Comparison of ENCODE assay signal across 1 cellular context in the genomic region with DNA sequence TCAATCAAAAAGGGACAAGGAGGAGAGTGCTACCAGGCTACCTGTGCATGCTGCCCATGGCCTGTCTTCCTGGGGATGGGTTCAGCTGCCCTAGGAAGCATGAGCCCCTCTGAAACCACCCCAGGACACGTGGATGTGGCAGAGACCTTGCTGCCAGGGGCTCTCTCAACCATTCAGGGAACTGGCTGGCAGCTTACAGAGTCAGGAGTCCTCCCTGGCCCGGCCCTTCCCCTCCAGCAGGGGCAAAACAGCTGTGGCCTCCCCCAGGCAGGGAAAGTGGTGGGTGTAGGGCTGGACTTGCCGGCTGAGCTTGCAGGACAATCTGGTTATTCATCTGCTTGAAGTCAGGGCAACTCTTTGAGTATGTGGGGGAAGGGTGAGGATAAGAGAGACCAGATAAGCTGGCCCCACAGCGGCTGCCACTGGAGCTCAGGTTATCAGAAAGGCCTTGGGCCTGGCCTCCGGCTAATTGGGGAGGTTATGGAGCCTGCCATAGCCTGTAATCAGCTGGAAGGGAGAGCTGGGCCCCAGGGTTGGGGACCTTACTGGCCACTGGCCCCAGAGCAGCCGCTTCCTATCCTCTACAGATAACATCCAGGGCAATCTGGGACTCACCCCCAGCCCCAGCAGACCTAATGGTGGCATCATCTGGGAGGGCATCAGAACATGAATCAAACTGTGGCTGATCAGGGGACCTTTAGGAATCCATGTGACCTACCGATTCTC.
TF ChIP-seq lines count a peak whose summit lies in the region.

No MANE protein-coding gene starts in this region.

TF ChIP-seq in HepG2, 621 proteins besides CTCF, POLR2A, EP300 and RAD21 (continued from another document and continues in another):
- TF ChIP-seq, protein P1, sequence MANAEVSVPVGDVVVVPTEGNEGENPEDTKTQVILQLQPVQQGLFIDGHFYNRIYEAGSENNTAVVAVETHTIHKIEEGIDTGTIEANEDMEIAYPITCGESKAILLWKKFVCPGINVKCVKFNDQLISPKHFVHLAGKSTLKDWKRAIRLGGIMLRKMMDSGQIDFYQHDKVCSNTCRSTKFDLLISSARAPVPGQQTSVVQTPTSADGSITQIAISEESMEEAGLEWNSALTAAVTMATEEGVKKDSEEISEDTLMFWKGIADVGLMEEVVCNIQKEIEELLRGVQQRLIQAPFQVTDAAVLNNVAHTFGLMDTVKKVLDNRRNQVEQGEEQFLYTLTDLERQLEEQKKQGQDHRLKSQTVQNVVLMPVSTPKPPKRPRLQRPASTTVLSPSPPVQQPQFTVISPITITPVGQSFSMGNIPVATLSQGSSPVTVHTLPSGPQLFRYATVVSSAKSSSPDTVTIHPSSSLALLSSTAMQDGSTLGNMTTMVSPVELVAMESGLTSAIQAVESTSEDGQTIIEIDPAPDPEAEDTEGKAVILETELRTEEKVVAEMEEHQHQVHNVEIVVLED (CRISPR knock-in tag; IDR thresholded peaks at IDR 0.05; ENCODE audit: borderline replicate concordance): peak; percentile 55; the same call in 1 of the 2 replicates
- no peak for TF ChIP-seq SRSF4 (IDR thresholded peaks at IDR 0.05; ENCODE audit: low read depth, low read length, poor library complexity, severe bottlenecking)
- TF ChIP-seq KDM2A (CRISPR knock-in tag; IDR thresholded peaks at IDR 0.05; ENCODE audit: borderline replicate concordance, low read depth): peak; percentile 48; the same call in 1 of the 2 replicates
- TF ChIP-seq ZBTB40 (IDR thresholded peaks at IDR 0.05): no peak
- peak; percentile 57; the same call in 1 of the 2 replicates for TF ChIP-seq ZBTB40 (CRISPR knock-in tag; IDR thresholded peaks at IDR 0.05)
- TF ChIP-seq, protein P2, sequence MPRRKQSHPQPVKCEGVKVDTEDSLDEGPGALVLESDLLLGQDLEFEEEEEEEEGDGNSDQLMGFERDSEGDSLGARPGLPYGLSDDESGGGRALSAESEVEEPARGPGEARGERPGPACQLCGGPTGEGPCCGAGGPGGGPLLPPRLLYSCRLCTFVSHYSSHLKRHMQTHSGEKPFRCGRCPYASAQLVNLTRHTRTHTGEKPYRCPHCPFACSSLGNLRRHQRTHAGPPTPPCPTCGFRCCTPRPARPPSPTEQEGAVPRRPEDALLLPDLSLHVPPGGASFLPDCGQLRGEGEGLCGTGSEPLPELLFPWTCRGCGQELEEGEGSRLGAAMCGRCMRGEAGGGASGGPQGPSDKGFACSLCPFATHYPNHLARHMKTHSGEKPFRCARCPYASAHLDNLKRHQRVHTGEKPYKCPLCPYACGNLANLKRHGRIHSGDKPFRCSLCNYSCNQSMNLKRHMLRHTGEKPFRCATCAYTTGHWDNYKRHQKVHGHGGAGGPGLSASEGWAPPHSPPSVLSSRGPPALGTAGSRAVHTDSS (CRISPR knock-in tag; conservative IDR thresholded peaks at IDR 0.05): no peak
- no peak for TF ChIP-seq ATF5 (CRISPR knock-in tag; IDR thresholded peaks at IDR 0.05; ENCODE audit: low read depth)
- TF ChIP-seq ZNF142 (CRISPR knock-in tag; IDR thresholded peaks at IDR 0.05): peak; percentile 69
- 0 out of 2 replicates have a peak, but pooled peaks have one; percentile 62 for TF ChIP-seq ZNF678 (CRISPR knock-in tag; IDR thresholded peaks at IDR 0.05)
- TF ChIP-seq ZNF256 (CRISPR knock-in tag; conservative IDR thresholded peaks at IDR 0.05): no peak; the same call in 1 of the 2 replicates
- no peak for TF ChIP-seq RAD51 (IDR thresholded peaks at IDR 0.05; ENCODE audit: borderline replicate concordance)
- TF ChIP-seq ZNF205 (CRISPR knock-in tag; IDR thresholded peaks at IDR 0.05): peak; percentile 76
- TF ChIP-seq CSRNP2 (CRISPR knock-in tag; conservative IDR thresholded peaks at IDR 0.05; ENCODE audit: low read depth): no peak
- TF ChIP-seq ZKSCAN5 (CRISPR knock-in tag; IDR thresholded peaks at IDR 0.05): no peak
- TF ChIP-seq MEIS2 (CRISPR knock-in tag; IDR thresholded peaks at IDR 0.05): no peak
- peak; percentile 94; the same call in 1 of the 2 replicates for TF ChIP-seq REPIN1 (CRISPR knock-in tag; IDR thresholded peaks at IDR 0.05; ENCODE audit: borderline replicate concordance, low read depth)
- no peak for TF ChIP-seq HOXD1 (CRISPR knock-in tag; IDR thresholded peaks at IDR 0.05)
- TF ChIP-seq, protein P3, sequence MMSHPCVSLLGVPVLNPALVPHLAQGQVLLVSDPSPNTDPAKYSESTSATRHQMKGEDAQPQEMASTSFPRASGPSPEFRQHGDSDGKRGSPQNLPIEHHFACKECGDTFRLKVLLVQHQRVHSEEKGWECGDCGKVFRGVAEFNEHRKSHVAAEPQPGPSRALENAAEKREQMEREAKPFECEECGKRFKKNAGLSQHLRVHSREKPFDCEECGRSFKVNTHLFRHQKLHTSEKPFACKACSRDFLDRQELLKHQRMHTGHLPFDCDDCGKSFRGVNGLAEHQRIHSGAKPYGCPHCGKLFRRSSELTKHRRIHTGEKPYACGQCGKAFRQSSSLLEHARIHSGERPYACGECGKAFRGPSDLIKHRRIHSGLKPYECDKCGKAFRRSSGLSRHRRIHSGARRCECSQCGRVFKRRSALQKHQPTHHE (CRISPR knock-in tag; IDR thresholded peaks at IDR 0.05; ENCODE audit: borderline replicate concordance): peak; percentile 74; the same call in 1 of the 2 replicates
- TF ChIP-seq ZNF12 (CRISPR knock-in tag; IDR thresholded peaks at IDR 0.05): 0 out of 2 replicates have a peak, but pooled peaks have one; percentile 42
- peak; percentile 48; the same call in 1 of the 2 replicates for TF ChIP-seq ZNF563 (CRISPR knock-in tag; IDR thresholded peaks at IDR 0.05)
- peak; percentile 57 for TF ChIP-seq PHF5A (CRISPR knock-in tag; IDR thresholded peaks at IDR 0.05; ENCODE audit: low read depth, unreplicated experiment)
- no peak for TF ChIP-seq ZBTB49 (CRISPR knock-in tag; IDR thresholded peaks at IDR 0.05; ENCODE audit: borderline replicate concordance)
